Comparison of ENCODE assay signal across 2 cellular contexts in the genomic region with DNA sequence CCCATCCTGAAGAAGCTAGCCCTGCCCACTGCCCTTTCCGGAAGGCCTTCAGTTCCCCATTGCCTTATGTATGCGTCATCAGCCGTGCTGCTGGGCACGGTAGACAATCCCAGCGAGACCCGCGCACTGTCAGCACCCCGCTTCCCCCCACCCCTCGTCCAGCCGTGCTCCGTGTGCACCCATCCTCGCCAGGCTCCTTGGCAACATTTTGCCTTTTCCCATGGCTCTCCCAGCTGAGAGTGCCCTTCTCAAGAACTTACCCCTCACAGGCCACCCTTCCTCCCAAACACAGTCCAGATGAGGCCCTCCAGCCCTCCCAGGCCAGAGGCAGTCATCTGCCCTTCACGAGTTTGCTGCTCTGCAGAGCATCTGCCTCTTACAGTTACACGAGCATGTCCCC.
TF ChIP-seq lines count a peak whose summit lies in the region.

No MANE protein-coding gene starts in this region.

TF ChIP-seq in SK-N-SH, 30 proteins besides CTCF, POLR2A, EP300 and RAD21 (continued from another document):
- no peak for TF ChIP-seq RFX5 (IDR thresholded peaks at IDR 0.05; ENCODE audit: low read length)
- no peak for TF ChIP-seq TAF1 (IDR thresholded peaks at IDR 0.05; ENCODE audit: borderline replicate concordance, low read depth, low read length)

TF ChIP-seq in SK-N-SH treated with all-trans-retinoic acid at 6 μM for 48 hours, 23 proteins besides CTCF, POLR2A, EP300 and RAD21 (continued from another document):
- TF ChIP-seq, protein P1, sequence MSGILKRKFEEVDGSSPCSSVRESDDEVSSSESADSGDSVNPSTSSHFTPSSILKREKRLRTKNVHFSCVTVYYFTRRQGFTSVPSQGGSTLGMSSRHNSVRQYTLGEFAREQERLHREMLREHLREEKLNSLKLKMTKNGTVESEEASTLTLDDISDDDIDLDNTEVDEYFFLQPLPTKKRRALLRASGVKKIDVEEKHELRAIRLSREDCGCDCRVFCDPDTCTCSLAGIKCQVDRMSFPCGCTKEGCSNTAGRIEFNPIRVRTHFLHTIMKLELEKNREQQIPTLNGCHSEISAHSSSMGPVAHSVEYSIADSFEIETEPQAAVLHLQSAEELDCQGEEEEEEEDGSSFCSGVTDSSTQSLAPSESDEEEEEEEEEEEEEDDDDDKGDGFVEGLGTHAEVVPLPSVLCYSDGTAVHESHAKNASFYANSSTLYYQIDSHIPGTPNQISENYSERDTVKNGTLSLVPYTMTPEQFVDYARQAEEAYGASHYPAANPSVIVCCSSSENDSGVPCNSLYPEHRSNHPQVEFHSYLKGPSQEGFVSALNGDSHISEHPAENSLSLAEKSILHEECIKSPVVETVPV (CRISPR knock-in tag; IDR thresholded peaks at IDR 0.05), result no peak
- no peak for TF ChIP-seq ZC3H10 (CRISPR knock-in tag; IDR thresholded peaks at IDR 0.05)
